In the genomic region with DNA sequence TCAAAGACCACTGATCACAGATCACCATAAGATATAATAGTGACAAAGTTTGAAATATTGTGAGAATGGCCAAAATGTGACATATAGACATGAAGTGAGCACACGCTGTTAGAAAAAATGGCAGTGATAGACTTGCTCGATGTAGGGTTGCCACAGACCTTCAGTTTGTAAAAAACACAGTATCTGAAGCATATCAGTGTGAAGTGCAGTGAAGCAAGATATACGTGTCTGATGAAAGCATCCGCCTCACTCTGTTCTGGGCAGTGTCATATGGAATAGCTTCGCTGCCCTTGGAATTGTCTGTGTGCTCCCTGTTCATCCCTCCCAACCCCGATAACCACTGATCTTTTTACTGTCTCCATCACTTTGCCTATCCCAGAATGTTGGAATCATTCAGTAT, we compare ENCODE assay signal across 18 cellular contexts. TPM values are rescaled to one million over a fixed set of nuclear protein-coding genes. Genes with fewer than 3 reads are reported as not detected.
A peak's percentile ranks its signal among the peaks of the same experiment; 100 is the strongest.
DNase-seq lines count a peak whose midpoint lies in the region; ATAC-seq and TF ChIP-seq lines count a peak whose summit lies in the region.
"Had no signal": no experiment of that assay in that cellular context is flagged by ENCODE, and none has a peak within 500 bp of the region (broad histone marks: within the 10 kb centered on the region; RNA-seq: fewer than 3 reads in every experiment).

No MANE protein-coding gene starts in this region.

- no peaks in the 10 kb centered on the region for H3K27me3 Mint-ChIP-seq in natural killer cell treated with Interleukin-12 subunit alpha and Interleukin-12 subunit beta and Interleukin-15 and Interleukin-18, amount 100 ng/mL, for 72 hours
- H3K27me3 Mint-ChIP-seq in natural killer cell (ENCODE audit: low read depth in 2 of 2) = no peaks in the 10 kb centered on the region
- H3K27me3 Mint-ChIP-seq in stimulated activated memory B cell treated with anti-CD40 and anti-IgM and Interleukin-4, amounts not matched to agents 10 μg/mL and 1 μg/mL and 100 μg/mL, for 72 hours = no peaks in the 10 kb centered on the region

- H3K9me3 ChIP-seq in KOPT-K1 (ENCODE audit: insufficient read depth, low read length, poor library complexity, severe bottlenecking) (no peaks in the 10 kb centered on the region), mucosa of descending colon (no peaks in the 10 kb centered on the region), upper lobe of right lung (no peaks in the 10 kb centered on the region)

- no peak overlapping the region for H3K27ac Mint-ChIP-seq in natural killer cell treated with Interleukin-12 subunit alpha and Interleukin-12 subunit beta and Interleukin-15 and Interleukin-18, amount 100 ng/mL, for 72 hours
- H3K27ac Mint-ChIP-seq in natural killer cell = no peak overlapping the region
- peak overlapping the region; percentile 27 for H3K27ac Mint-ChIP-seq in stimulated activated memory B cell treated with anti-CD40 and anti-IgM and Interleukin-4, amounts not matched to agents 10 μg/mL and 1 μg/mL and 100 μg/mL, for 72 hours

- no peak for ATAC-seq in natural killer cell treated with Interleukin-12 subunit alpha and Interleukin-12 subunit beta and Interleukin-15 and Interleukin-18, amount 100 ng/mL, for 72 hours
- ATAC-seq in natural killer cell (no peak), GM21423 (IDR thresholded peaks at IDR 0.05; ENCODE audit: unreplicated experiment) (peak; percentile 63), mucosa of descending colon (no peak), upper lobe of right lung (no peak)
- ATAC-seq in stimulated activated memory B cell treated with anti-CD40 and anti-IgM and Interleukin-4, amounts not matched to agents 10 μg/mL and 1 μg/mL and 100 μg/mL, for 72 hours = peak; percentile 47
- ATAC-seq: Panc1 had no signal

- no peak overlapping the region for H3K4me3 Mint-ChIP-seq in natural killer cell treated with Interleukin-12 subunit alpha and Interleukin-12 subunit beta and Interleukin-15 and Interleukin-18, amount 100 ng/mL, for 72 hours
- no peak overlapping the region for H3K4me3 Mint-ChIP-seq in natural killer cell
- no peak overlapping the region for H3K4me3 Mint-ChIP-seq in stimulated activated memory B cell treated with anti-CD40 and anti-IgM and Interleukin-4, amounts not matched to agents 10 μg/mL and 1 μg/mL and 100 μg/mL, for 72 hours

- no peaks in the 10 kb centered on the region for H3K9me3 Mint-ChIP-seq in natural killer cell treated with Interleukin-12 subunit alpha and Interleukin-12 subunit beta and Interleukin-15 and Interleukin-18, amount 100 ng/mL, for 72 hours
- no peaks in the 10 kb centered on the region for H3K9me3 Mint-ChIP-seq in natural killer cell
- H3K9me3 Mint-ChIP-seq in stimulated activated memory B cell treated with anti-CD40 and anti-IgM and Interleukin-4, amounts not matched to agents 10 μg/mL and 1 μg/mL and 100 μg/mL, for 72 hours = no peaks in the 10 kb centered on the region

- peaks cover 11% of the 10 kb centered on the region for H3K36me3 Mint-ChIP-seq in natural killer cell treated with Interleukin-12 subunit alpha and Interleukin-12 subunit beta and Interleukin-15 and Interleukin-18, amount 100 ng/mL, for 72 hours
- H3K36me3 Mint-ChIP-seq in natural killer cell = no peaks in the 10 kb centered on the region
- peaks cover 42% of the 10 kb centered on the region for H3K36me3 Mint-ChIP-seq in stimulated activated memory B cell treated with anti-CD40 and anti-IgM and Interleukin-4, amounts not matched to agents 10 μg/mL and 1 μg/mL and 100 μg/mL, for 72 hours

- peak; percentile 16 for DNase-seq in natural killer cell treated with Interleukin-12 subunit alpha and Interleukin-12 subunit beta and Interleukin-15 and Interleukin-18, amount 100 ng/mL, for 72 hours (ENCODE audit: low spot score)
- DNase-seq in natural killer cell (no peak), mucosa of descending colon (no peak), upper lobe of right lung (no peak), AG08395 (ENCODE audit: low spot score) (no peak)
- DNase-seq: 8988T, COR-L47, H7, MM.1S, NCI-H1105, NCI-H187, NCI-H226, NCI-H524 treated with DMSO at 0.1 percent for 48 hours, SW 1271 had no signal

- H3K27ac ChIP-seq in KOPT-K1 (ENCODE audit: low read depth, low read length, poor library complexity, severe bottlenecking) (peak overlapping the region; percentile 53), upper lobe of right lung (no peak overlapping the region)

- intact Hi-C loops in natural killer cell (cut with micrococcal nuclease) = no loop called here
- intact Hi-C loops in mucosa of descending colon (cut with DNase I, micrococcal nuclease) = no loop called here
- intact Hi-C loops in upper lobe of right lung (cut with DNase I) = no loop called here

- no peak overlapping the region for H3K4me3 ChIP-seq in mucosa of descending colon
- no peak overlapping the region for H3K4me3 ChIP-seq in upper lobe of right lung

- TF ChIP-seq CTCF in natural killer cell (IDR thresholded peaks at IDR 0.05) = no peak
- no peak for TF ChIP-seq CTCF in mucosa of descending colon (IDR thresholded peaks at IDR 0.05)
- TF ChIP-seq CTCF in upper lobe of right lung (IDR thresholded peaks at IDR 0.05) = no peak

- H3K27me3 ChIP-seq in upper lobe of right lung = no peaks in the 10 kb centered on the region

- H3K36me3 ChIP-seq in KOPT-K1 (ENCODE audit: insufficient read depth, low read length) (peaks cover 81% of the 10 kb centered on the region), mucosa of descending colon (ENCODE audit: low read depth) (no peaks in the 10 kb centered on the region), upper lobe of right lung (no peaks in the 10 kb centered on the region)

- H3K4me1 ChIP-seq in mucosa of descending colon (ENCODE audit: low read depth) (peaks cover 23% of the 10 kb centered on the region), upper lobe of right lung (peaks cover 10% of the 10 kb centered on the region)

- peaks cover 46 to 53% of the 10 kb centered on the region in 2 donors for H3K4me1 Mint-ChIP-seq in natural killer cell treated with Interleukin-12 subunit alpha and Interleukin-12 subunit beta and Interleukin-15 and Interleukin-18, amount 100 ng/mL, for 72 hours (ENCODE audit: low read depth in 2 of 2)
- peaks cover 48 to 55% of the 10 kb centered on the region in 2 donors for H3K4me1 Mint-ChIP-seq in natural killer cell
- H3K4me1 Mint-ChIP-seq in stimulated activated memory B cell treated with anti-CD40 and anti-IgM and Interleukin-4, amounts not matched to agents 10 μg/mL and 1 μg/mL and 100 μg/mL, for 72 hours = peaks cover 65% of the 10 kb centered on the region

RNA-seq across cellular contexts. Expression of gene GALNT2, which starts 50.7 kb away (rescaled TPM):
- 10 to 100 TPM; 37.7 to 51.5 TPM for total RNA-seq in natural killer cell treated with Interleukin-12 subunit alpha and Interleukin-12 subunit beta and Interleukin-15 and Interleukin-18, amount 100 ng/mL, for 72 hours
- total RNA-seq in natural killer cell (10 to 100 TPM; 31.2 to 53.6 (median 47.3) TPM), mucosa of descending colon (10 to 100 TPM; 29.5 to 59.1 (median 55.2) TPM), upper lobe of right lung (55.1 TPM)

Comparison
In these comparisons a context has a peak if more than half of its experiments do, and no peak if none do; other contexts are left out.
1. ATAC-seq: peak in GM21423 (single experiment) and stimulated activated memory B cell treated with anti-CD40 and anti-IgM and Interleukin-4, amounts not matched to agents 10 μg/mL and 1 μg/mL and 100 μg/mL, for 72 hours (single experiment); none in natural killer cell treated with Interleukin-12 subunit alpha and Interleukin-12 subunit beta and Interleukin-15 and Interleukin-18, amount 100 ng/mL, for 72 hours (0 of 2), natural killer cell (0 of 3), mucosa of descending colon (single experiment) and upper lobe of right lung (single experiment).